In the genomic region with DNA sequence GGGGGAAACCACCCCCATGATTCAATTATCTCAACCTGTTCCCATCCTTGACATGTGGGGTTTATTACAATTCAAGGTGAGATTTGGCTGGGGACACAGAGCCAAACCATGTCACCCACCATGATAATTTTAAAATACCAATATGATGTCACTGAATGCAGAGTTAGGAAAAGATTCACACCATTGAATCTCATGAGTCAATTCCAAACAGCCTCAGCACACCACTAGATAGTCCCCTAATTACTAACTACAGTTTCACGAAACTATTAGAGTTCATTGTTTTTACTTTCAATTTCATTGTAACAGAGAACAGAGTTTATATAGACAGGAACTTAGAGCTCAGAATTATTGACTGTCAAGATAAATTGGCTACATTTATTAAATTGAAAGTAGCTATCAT, we compare ENCODE assay signal across 1 cellular context.
TF ChIP-seq lines count a peak whose summit lies in the region.

No MANE protein-coding gene starts in this region.

TF ChIP-seq in GM12878, 131 proteins besides CTCF, POLR2A, EP300 and RAD21:
- TF ChIP-seq, protein P1, sequence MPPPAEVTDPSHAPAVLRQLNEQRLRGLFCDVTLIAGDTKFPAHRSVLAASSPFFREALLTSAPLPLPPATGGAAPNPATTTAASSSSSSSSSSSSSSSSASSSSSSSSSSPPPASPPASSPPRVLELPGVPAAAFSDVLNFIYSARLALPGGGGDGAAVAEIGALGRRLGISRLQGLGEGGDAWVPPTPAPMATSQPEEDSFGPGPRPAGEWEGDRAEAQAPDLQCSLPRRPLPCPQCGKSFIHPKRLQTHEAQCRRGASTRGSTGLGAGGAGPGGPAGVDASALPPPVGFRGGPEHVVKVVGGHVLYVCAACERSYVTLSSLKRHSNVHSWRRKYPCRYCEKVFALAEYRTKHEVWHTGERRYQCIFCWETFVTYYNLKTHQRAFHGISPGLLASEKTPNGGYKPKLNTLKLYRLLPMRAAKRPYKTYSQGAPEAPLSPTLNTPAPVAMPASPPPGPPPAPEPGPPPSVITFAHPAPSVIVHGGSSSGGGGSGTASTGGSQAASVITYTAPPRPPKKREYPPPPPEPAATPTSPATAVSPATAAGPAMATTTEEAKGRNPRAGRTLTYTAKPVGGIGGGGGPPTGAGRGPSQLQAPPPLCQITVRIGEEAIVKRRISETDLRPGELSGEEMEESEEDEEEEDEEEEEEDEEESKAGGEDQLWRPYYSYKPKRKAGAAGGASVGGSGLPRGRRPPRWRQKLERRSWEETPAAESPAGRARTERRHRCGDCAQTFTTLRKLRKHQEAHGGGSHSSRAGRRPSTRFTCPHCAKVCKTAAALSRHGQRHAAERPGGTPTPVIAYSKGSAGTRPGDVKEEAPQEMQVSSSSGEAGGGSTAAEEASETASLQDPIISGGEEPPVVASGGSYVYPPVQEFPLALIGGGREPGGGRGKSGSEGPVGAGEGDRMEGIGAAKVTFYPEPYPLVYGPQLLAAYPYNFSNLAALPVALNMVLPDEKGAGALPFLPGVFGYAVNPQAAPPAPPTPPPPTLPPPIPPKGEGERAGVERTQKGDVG (CRISPR knock-in tag; IDR thresholded peaks at IDR 0.05) = no peak
- TF ChIP-seq ATF7 (IDR thresholded peaks at IDR 0.05; ENCODE audit: low read depth) (peak; percentile 65; the same call in 1 of the 2 replicates), EZH2 (IDR thresholded peaks at IDR 0.05; ENCODE audit: borderline replicate concordance, control insufficient read depth, low read depth, low read length) (no peak), SMAD5 (IDR thresholded peaks at IDR 0.05; ENCODE audit: low read depth) (no peak), JUNB (IDR thresholded peaks at IDR 0.05) (peak; percentile 50)
- TF ChIP-seq, protein P2, sequence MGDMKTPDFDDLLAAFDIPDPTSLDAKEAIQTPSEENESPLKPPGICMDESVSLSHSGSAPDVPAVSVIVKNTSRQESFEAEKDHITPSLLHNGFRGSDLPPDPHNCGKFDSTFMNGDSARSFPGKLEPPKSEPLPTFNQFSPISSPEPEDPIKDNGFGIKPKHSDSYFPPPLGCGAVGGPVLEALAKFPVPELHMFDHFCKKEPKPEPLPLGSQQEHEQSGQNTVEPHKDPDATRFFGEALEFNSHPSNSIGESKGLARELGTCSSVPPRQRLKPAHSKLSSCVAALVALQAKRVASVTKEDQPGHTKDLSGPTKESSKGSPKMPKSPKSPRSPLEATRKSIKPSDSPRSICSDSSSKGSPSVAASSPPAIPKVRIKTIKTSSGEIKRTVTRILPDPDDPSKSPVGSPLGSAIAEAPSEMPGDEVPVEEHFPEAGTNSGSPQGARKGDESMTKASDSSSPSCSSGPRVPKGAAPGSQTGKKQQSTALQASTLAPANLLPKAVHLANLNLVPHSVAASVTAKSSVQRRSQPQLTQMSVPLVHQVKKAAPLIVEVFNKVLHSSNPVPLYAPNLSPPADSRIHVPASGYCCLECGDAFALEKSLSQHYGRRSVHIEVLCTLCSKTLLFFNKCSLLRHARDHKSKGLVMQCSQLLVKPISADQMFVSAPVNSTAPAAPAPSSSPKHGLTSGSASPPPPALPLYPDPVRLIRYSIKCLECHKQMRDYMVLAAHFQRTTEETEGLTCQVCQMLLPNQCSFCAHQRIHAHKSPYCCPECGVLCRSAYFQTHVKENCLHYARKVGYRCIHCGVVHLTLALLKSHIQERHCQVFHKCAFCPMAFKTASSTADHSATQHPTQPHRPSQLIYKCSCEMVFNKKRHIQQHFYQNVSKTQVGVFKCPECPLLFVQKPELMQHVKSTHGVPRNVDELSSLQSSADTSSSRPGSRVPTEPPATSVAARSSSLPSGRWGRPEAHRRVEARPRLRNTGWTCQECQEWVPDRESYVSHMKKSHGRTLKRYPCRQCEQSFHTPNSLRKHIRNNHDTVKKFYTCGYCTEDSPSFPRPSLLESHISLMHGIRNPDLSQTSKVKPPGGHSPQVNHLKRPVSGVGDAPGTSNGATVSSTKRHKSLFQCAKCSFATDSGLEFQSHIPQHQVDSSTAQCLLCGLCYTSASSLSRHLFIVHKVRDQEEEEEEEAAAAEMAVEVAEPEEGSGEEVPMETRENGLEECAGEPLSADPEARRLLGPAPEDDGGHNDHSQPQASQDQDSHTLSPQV (IDR thresholded peaks at IDR 0.05) = no peak
- TF ChIP-seq, protein P3, sequence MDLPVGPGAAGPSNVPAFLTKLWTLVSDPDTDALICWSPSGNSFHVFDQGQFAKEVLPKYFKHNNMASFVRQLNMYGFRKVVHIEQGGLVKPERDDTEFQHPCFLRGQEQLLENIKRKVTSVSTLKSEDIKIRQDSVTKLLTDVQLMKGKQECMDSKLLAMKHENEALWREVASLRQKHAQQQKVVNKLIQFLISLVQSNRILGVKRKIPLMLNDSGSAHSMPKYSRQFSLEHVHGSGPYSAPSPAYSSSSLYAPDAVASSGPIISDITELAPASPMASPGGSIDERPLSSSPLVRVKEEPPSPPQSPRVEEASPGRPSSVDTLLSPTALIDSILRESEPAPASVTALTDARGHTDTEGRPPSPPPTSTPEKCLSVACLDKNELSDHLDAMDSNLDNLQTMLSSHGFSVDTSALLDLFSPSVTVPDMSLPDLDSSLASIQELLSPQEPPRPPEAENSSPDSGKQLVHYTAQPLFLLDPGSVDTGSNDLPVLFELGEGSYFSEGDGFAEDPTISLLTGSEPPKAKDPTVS (IDR thresholded peaks at IDR 0.05; ENCODE audit: low read depth, low read length) = no peak
TF ChIP-seq in GM12878: peak in this region for 2.
